8 cellular contexts compared by ENCODE assay signal in the genomic region with DNA sequence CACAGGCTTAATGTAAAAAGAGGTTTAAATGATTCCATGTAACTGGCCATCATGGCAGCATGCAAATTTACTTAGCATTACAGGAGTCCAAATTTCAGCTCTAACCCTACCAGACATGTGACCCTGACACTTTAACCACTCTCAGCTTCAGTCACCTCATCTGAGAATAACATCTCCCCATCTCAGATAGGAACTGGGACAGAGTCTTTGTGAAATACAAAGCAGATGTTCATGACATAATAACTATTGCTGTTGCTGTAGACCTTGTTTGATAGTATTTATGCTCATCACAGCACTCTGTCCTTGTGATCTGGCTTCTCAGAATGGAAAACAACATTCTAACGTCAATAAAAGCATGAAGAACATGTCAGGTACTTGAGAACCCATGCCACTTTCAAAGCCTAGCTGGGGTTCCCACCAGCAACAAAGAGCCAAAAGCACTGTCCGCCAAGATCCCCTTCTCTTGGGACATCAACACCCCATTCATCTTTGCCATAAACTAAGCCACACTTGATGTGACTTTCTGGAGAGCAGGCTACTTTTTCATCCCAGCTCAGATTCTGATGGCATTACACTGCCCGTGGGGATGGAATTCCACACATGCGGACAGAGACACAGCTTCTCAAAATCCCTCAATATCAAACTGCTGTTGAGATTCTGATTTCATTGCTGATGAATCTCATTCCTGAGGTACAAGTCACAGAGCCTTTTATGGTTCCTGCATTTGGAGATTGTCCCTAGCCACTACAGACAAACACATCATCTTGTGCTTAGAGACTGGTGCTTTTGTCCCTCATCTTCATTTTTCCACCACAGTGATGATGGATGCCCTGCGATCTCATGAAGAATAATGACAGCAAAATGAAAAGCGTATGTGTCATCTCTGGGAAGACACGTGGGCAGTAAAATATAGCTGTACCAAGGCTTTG.
DNase-seq lines count a peak whose midpoint lies in the region; ATAC-seq and TF ChIP-seq lines count a peak whose summit lies in the region.

No MANE protein-coding gene starts in this region.

- no peak for DNase-seq in T-helper 2 cell treated with Interferon-gamma antibody and Interleukin-4, amounts not matched to agents 5 μg/mL and 100 μg/mL, for 36 hours (ENCODE audit: low spot score)
- DNase-seq in natural killer cell (no peak), SIG-M5 treated with dmso at 0.1 percent for 504 hours (lab: John Stamatoyannopoulos, UW; ENCODE audit: unreplicated experiment) (no peak), H4 (ENCODE audit: low spot score) (no peak), NCI-H524 treated with DMSO at 0.1 percent for 48 hours (lab: John Stamatoyannopoulos, UW) (no peak), MG63 (no peak)

- H3K36me3 ChIP-seq in MG63 = no peaks in the 10 kb centered on the region

- H3K27me3 Mint-ChIP-seq in T-helper 2 cell treated with Interferon-gamma antibody and Interleukin-4, amounts not matched to agents 5 μg/mL and 100 μg/mL, for 36 hours (ENCODE audit: low read depth) = no peaks in the 10 kb centered on the region
- no peaks in the 10 kb centered on the region for H3K27me3 Mint-ChIP-seq in natural killer cell (ENCODE audit: low read depth in 2 of 2)

- ATAC-seq in GM18520 (IDR thresholded peaks at IDR 0.05; ENCODE audit: unreplicated experiment) (peak; percentile 74), HG02623 (IDR thresholded peaks at IDR 0.05; ENCODE audit: unreplicated experiment) (peak; percentile 50), natural killer cell (peak; percentile 60 to 76 (median 64))

- H3K4me3 ChIP-seq in MG63 = no peak overlapping the region

- intact Hi-C loops in natural killer cell (cut with micrococcal nuclease) = no loop called here

- H3K27ac Mint-ChIP-seq in T-helper 2 cell treated with Interferon-gamma antibody and Interleukin-4, amounts not matched to agents 5 μg/mL and 100 μg/mL, for 36 hours = peak overlapping the region; percentile 97
- peak overlapping the region; percentile 87 for H3K27ac Mint-ChIP-seq in natural killer cell

- no peaks in the 10 kb centered on the region for H3K27me3 ChIP-seq in MG63

- peak overlapping the region; percentile 75 for H3K4me3 Mint-ChIP-seq in T-helper 2 cell treated with Interferon-gamma antibody and Interleukin-4, amounts not matched to agents 5 μg/mL and 100 μg/mL, for 36 hours
- peak overlapping the region; percentile 30 for H3K4me3 Mint-ChIP-seq in natural killer cell

- H3K4me1 Mint-ChIP-seq in T-helper 2 cell treated with Interferon-gamma antibody and Interleukin-4, amounts not matched to agents 5 μg/mL and 100 μg/mL, for 36 hours (ENCODE audit: low read depth) = peaks cover 85% of the 10 kb centered on the region
- H3K4me1 Mint-ChIP-seq in natural killer cell = peaks cover 91 to 94% of the 10 kb centered on the region in 2 donors

- H3K9me3 ChIP-seq in MG63 = 0 out of 2 replicates have a peak, but pooled peaks cover 2% of the 10 kb centered on the region

- no peaks in the 10 kb centered on the region for H3K9me3 Mint-ChIP-seq in T-helper 2 cell treated with Interferon-gamma antibody and Interleukin-4, amounts not matched to agents 5 μg/mL and 100 μg/mL, for 36 hours
- H3K9me3 Mint-ChIP-seq in natural killer cell = no peaks in the 10 kb centered on the region

- peaks cover 34% of the 10 kb centered on the region for H3K36me3 Mint-ChIP-seq in T-helper 2 cell treated with Interferon-gamma antibody and Interleukin-4, amounts not matched to agents 5 μg/mL and 100 μg/mL, for 36 hours (ENCODE audit: low read depth)
- no peaks in the 10 kb centered on the region for H3K36me3 Mint-ChIP-seq in natural killer cell

- no peak for TF ChIP-seq CTCF in natural killer cell (IDR thresholded peaks at IDR 0.05)
